Comparison of ENCODE assay signal across 20 cellular contexts in the genomic region with DNA sequence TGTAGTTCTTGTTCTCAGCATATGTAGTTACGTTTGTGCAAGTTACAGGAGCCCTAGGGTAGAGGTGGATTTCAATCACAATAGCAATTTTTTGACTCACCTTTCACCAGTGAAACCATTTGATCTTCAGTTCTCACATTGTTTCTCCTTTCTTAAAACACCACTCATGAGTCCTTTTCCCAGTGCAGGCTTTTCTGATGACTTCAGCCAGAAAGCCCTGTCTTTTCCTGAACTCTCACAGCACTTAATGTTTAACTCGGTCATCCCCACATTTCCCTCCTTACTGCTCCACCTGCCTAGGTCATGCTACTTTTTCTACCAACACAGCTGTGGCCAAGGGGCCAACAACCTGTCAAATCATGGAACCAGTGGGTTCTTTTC. TPM values are rescaled to one million over a fixed set of nuclear protein-coding genes. Genes with fewer than 3 reads are reported as not detected.
DNase-seq lines count a peak whose midpoint lies in the region; ATAC-seq, FAIRE-seq and TF ChIP-seq lines count a peak whose summit lies in the region.
"Had no signal": no experiment of that assay in that cellular context is flagged by ENCODE, and none has a peak within 500 bp of the region (broad histone marks: within the 10 kb centered on the region; RNA-seq: fewer than 3 reads in every experiment).

No MANE protein-coding gene starts in this region.

- H3K27me3 ChIP-seq in left lung = no peaks in the 10 kb centered on the region
- H3K27me3 ChIP-seq: ascending aorta had no signal

- FAIRE-seq in GM18507 (lab: Jason Lieb, UNC) = peak; percentile 86
- FAIRE-seq: frontal cortex had no signal

- no peak overlapping the region for H3K4me3 ChIP-seq in left lung
- H3K4me3 ChIP-seq: ascending aorta, SK-N-MC had no signal

- intact Hi-C loops in left lung (cut with DNase I) = no loop called here

- H3K36me3 ChIP-seq in left lung = no peaks in the 10 kb centered on the region
- H3K36me3 ChIP-seq: ascending aorta had no signal

- peaks cover 0 to 13% of the 10 kb centered on the region in 2 donors for H3K4me1 ChIP-seq in left lung

- H3K9me3 ChIP-seq in left lung = no peaks in the 10 kb centered on the region
- H3K9me3 ChIP-seq: ascending aorta had no signal

- TF ChIP-seq CTCF in left lung (IDR thresholded peaks at IDR 0.05) = no peak

- no peak for DNase-seq in GM18507 (ENCODE audit: extremely low spot score, insufficient read length, low read depth)
- no peak for DNase-seq in left lung
- no peak for DNase-seq in iPS-NIHi11 (ENCODE audit: low spot score)
- DNase-seq in NCI-H748 treated with DMSO at 0.1 percent for 48 hours (lab: John Stamatoyannopoulos, UW) = no peak
- DNase-seq in activated naive CD4-positive, alpha-beta T cell treated with Interleukin-2 at 50 U/mL for 16 hours = no peak
- DNase-seq: activated T-cell treated with anti-CD3 and anti-CD28 coated beads, Interleukin-2, amount 50 U/mL, for 24 hours; DND-41; H9; Karpas-422; NCI-H2029 treated with DMSO at 0.1 percent for 48 hours; right cardiac atrium; stimulated activated naive CD8-positive, alpha-beta T cell treated with anti-CD3 and anti-CD28 coated beads, Interleukin-15, Interleukin-2, amounts not matched to agents 100 U/mL and 50 U/mL, for 24 hours had no signal

- ATAC-seq in GM21723 (IDR thresholded peaks at IDR 0.05; ENCODE audit: unreplicated experiment) (peak; percentile 69), HG03442 (IDR thresholded peaks at IDR 0.05; ENCODE audit: unreplicated experiment) (peak; percentile 62), left lung (peak; percentile 64), GM19467 (IDR thresholded peaks at IDR 0.05; ENCODE audit: unreplicated experiment) (no peak)
- ATAC-seq: activated CD4-positive, CD25-positive, alpha-beta regulatory T cell treated with anti-CD3 and anti-CD28 coated beads, Interleukin-2, amount 50 U/mL, for 24 hours; right cardiac atrium; stimulated activated naive CD8-positive, alpha-beta T cell treated with anti-CD3 and anti-CD28 coated beads, Interleukin-15, Interleukin-2, amounts not matched to agents 100 U/mL and 50 U/mL, for 24 hours had no signal

- no peak overlapping the region for H3K27ac ChIP-seq in left lung
- H3K27ac ChIP-seq: ascending aorta, SK-N-MC had no signal

RNA-seq across cellular contexts. Expression of gene ARHGEF28, which starts 37.9 kb away (rescaled TPM):
- total RNA-seq in left lung = 10 to 100 TPM in 1 of 2 donors, 1 to 10 TPM in 1; 8.4 to 10.5 TPM
- total RNA-seq: B cell had no signal
